22 cellular contexts compared by ENCODE assay signal in the genomic region with DNA sequence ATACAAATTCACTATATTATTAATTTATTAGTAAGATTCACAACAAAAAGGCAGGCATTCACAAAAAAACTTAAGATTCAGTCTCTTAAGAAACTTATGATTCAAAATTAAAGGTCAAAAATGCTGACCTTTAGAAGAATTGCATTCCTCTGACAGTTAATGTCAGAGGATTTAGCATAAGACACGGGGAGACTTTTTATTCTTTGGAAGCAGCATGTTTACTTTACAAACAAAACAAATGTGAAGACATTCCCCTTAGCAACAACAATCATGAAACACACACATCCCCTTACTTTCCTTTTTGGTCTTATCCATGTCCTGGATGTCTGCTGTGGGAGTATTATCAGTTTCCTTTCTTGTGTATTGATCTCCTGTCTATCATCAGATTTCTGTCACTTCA.
"Had no signal": no experiment of that assay in that cellular context is flagged by ENCODE, and none has a peak within 500 bp of the region (broad histone marks: within the 10 kb centered on the region; RNA-seq: fewer than 3 reads in every experiment).

No MANE protein-coding gene starts in this region.

- H3K4me3 Mint-ChIP-seq: activated T-cell treated with anti-CD3 and anti-CD28 coated beads, Interleukin-2, amount 50 U/mL, for 72 hours; mesothelial cell of epicardium; naive thymus-derived CD4-positive, alpha-beta T cell; stimulated activated naive B cell treated with anti-CD40 and anti-IgM and Interleukin-4, amounts not matched to agents 10 μg/mL and 1 μg/mL and 100 μg/mL, for 72 hours had no signal

- H3K27ac Mint-ChIP-seq: activated naive CD4-positive, alpha-beta T cell treated with anti-CD3 and anti-CD28 coated beads, Interleukin-2, amount 50 U/mL, for 72 hours; activated T-cell treated with anti-CD3 and anti-CD28 coated beads, Interleukin-2, amount 50 U/mL, for 72 hours; mesothelial cell of epicardium; naive thymus-derived CD4-positive, alpha-beta T cell; progenitor cell of endocrine pancreas; stimulated activated naive B cell treated with anti-CD40 and anti-IgM and Interleukin-4, amounts not matched to agents 10 μg/mL and 1 μg/mL and 100 μg/mL, for 72 hours had no signal

- H3K36me3 Mint-ChIP-seq: mesothelial cell of epicardium; naive thymus-derived CD4-positive, alpha-beta T cell had no signal

- H3K27me3 Mint-ChIP-seq: naive thymus-derived CD4-positive, alpha-beta T cell; progenitor cell of endocrine pancreas; stimulated activated naive B cell treated with anti-CD40 and anti-IgM and Interleukin-4, amounts not matched to agents 10 μg/mL and 1 μg/mL and 100 μg/mL, for 72 hours had no signal

- ATAC-seq: activated naive CD4-positive, alpha-beta T cell treated with anti-CD3 and anti-CD28 coated beads, Interleukin-2, amount 50 U/mL, for 72 hours; activated T-cell treated with anti-CD3 and anti-CD28 coated beads, Interleukin-2, amount 50 U/mL, for 72 hours; heart left ventricle; left ventricle myocardium superior; naive thymus-derived CD4-positive, alpha-beta T cell; sciatic nerve; stimulated activated naive B cell treated with anti-CD40 and anti-IgM and Interleukin-4, amounts not matched to agents 10 μg/mL and 1 μg/mL and 100 μg/mL, for 72 hours had no signal

- H3K4me1 Mint-ChIP-seq: mesothelial cell of epicardium; naive thymus-derived CD4-positive, alpha-beta T cell; stimulated activated naive B cell treated with anti-CD40 and anti-IgM and Interleukin-4, amounts not matched to agents 10 μg/mL and 1 μg/mL and 100 μg/mL, for 72 hours had no signal

- DNase-seq: activated CD4-positive, alpha-beta T cell treated with anti-CD3 and anti-CD28 coated beads for 4 hours; activated CD4-positive, alpha-beta T cell treated with anti-CD3 and anti-CD28 coated beads, Interleukin-2, amount 50 U/mL, for 4 hours; activated naive CD4-positive, alpha-beta T cell; activated T-cell treated with anti-CD3 and anti-CD28 coated beads for 4 hours; activated T-cell treated with anti-CD3 and anti-CD28 coated beads, Interleukin-2, amount 50 U/mL, for 72 hours; anterior cingulate cortex; cerebellar nuclear complex; dorsolateral prefrontal cortex; effector memory CD4-positive, alpha-beta T cell; erythroblast; heart left ventricle; left ventricle myocardium superior; naive thymus-derived CD4-positive, alpha-beta T cell; ovary; stimulated activated CD4-positive, alpha-beta T cell treated with anti-CD3 and anti-CD28 coated beads, Interleukin-15, amount 100 ng/mL, for 24 hours; stimulated activated CD4-positive, alpha-beta T cell treated with anti-CD3 and anti-CD28 coated beads, Interleukin-2, amount 100 ng/mL, for 24 hours; stimulated activated naive B cell treated with anti-CD40 and anti-IgM and Interleukin-4, amounts not matched to agents 10 μg/mL and 1 μg/mL and 100 μg/mL, for 72 hours; tibial artery had no signal
